ENCODE assay signal across 27 cellular contexts in genomic region chr2:236628256-236628961, GRCh38. TPM values are rescaled to one million over a fixed set of nuclear protein-coding genes. Genes with fewer than 3 reads are reported as not detected.
"Had no signal": no experiment of that assay in that cellular context is flagged by ENCODE, and none has a peak within 500 bp of the region (broad histone marks: within the 10 kb centered on the region; RNA-seq: fewer than 3 reads in every experiment).

No MANE protein-coding gene starts in this region.

- H3K4me3 Mint-ChIP-seq: activated naive CD8-positive, alpha-beta T cell; activated T-helper 17 cell treated with anti-CD3 and anti-CD28 coated beads, Interleukin-2, amount 50 U/mL, for 72 hours; effector memory CD8-positive, alpha-beta T cell; naive thymus-derived CD4-positive, alpha-beta T cell; T-helper 2 cell treated with Interferon-gamma antibody and Interleukin-4, amounts not matched to agents 5 μg/mL and 100 μg/mL, for 36 hours; type B pancreatic cell had no signal

- ATAC-seq: activated T-helper 17 cell treated with anti-CD3 and anti-CD28 coated beads, Interleukin-2, amount 50 U/mL, for 72 hours; body of pancreas; effector memory CD8-positive, alpha-beta T cell; gastroesophageal sphincter; left cardiac atrium; left ventricle myocardium superior; naive thymus-derived CD4-positive, alpha-beta T cell; pancreas; psoas muscle; stimulated activated naive CD8-positive, alpha-beta T cell treated with anti-CD3 and anti-CD28 coated beads, Interleukin-15, Interleukin-2, amounts not matched to agents 100 U/mL and 50 U/mL, for 24 hours had no signal

- H3K27ac ChIP-seq: body of pancreas, cardiac muscle cell, gastroesophageal sphincter, hepatocyte, pancreas, psoas muscle, thoracic aorta, VCaP had no signal

- H3K27ac Mint-ChIP-seq: activated naive CD8-positive, alpha-beta T cell; activated T-helper 17 cell treated with anti-CD3 and anti-CD28 coated beads, Interleukin-2, amount 50 U/mL, for 72 hours; effector memory CD8-positive, alpha-beta T cell; naive thymus-derived CD4-positive, alpha-beta T cell; T-helper 2 cell treated with Interferon-gamma antibody and Interleukin-4, amounts not matched to agents 5 μg/mL and 100 μg/mL, for 36 hours; type B pancreatic cell had no signal

- H3K36me3 Mint-ChIP-seq: activated naive CD8-positive, alpha-beta T cell; naive thymus-derived CD4-positive, alpha-beta T cell; type B pancreatic cell had no signal

- H3K4me3 ChIP-seq: body of pancreas, cardiac muscle cell, gastroesophageal sphincter, hepatocyte, pancreas, psoas muscle, thoracic aorta had no signal

- H3K4me1 Mint-ChIP-seq: activated T-helper 17 cell treated with anti-CD3 and anti-CD28 coated beads, Interleukin-2, amount 50 U/mL, for 72 hours had no signal

- H3K9me3 Mint-ChIP-seq: activated T-helper 17 cell treated with anti-CD3 and anti-CD28 coated beads, Interleukin-2, amount 50 U/mL, for 72 hours; effector memory CD8-positive, alpha-beta T cell; naive thymus-derived CD4-positive, alpha-beta T cell; T-helper 2 cell treated with Interferon-gamma antibody and Interleukin-4, amounts not matched to agents 5 μg/mL and 100 μg/mL, for 36 hours; type B pancreatic cell had no signal

- DNase-seq: activated CD4-positive, alpha-beta T cell treated with anti-CD3 and anti-CD28 coated beads for 4 hours; activated CD4-positive, alpha-beta T cell treated with anti-CD3 and anti-CD28 coated beads, Interleukin-2, amount 50 U/mL, for 4 hours; activated T-cell treated with anti-CD3 and anti-CD28 coated beads, Interleukin-2, amount 50 U/mL, for 1 hour; anterior cingulate cortex; body of pancreas; cortex of kidney; effector memory CD8-positive, alpha-beta T cell; left cardiac atrium; left ventricle myocardium superior; mammary epithelial cell; midbrain; naive thymus-derived CD4-positive, alpha-beta T cell; nucleus accumbens; psoas muscle; stimulated activated naive CD8-positive, alpha-beta T cell treated with anti-CD3 and anti-CD28 coated beads, Interleukin-15, Interleukin-2, amounts not matched to agents 100 U/mL and 50 U/mL, for 24 hours; T-helper 1 cell had no signal

- H3K27me3 ChIP-seq: body of pancreas, cardiac muscle cell, gastroesophageal sphincter, hepatocyte, pancreas had no signal

- H3K36me3 ChIP-seq: cardiac muscle cell, gastroesophageal sphincter, pancreas, thoracic aorta had no signal

- H3K9me3 ChIP-seq: body of pancreas, gastroesophageal sphincter, pancreas, psoas muscle, thoracic aorta had no signal

- H3K27me3 Mint-ChIP-seq: activated naive CD8-positive, alpha-beta T cell had no signal

- H3K4me1 ChIP-seq: psoas muscle had no signal

RNA-seq across cellular contexts. Expression of gene ACKR3, which starts 58.8 kb away (rescaled TPM):
- total RNA-seq: fibroblast of villous mesenchyme had no signal
